In genomic region chr1:37752213-37752582, GRCh38 we compare ENCODE assay signal across 13 cellular contexts. TPM values are rescaled to one million over a fixed set of nuclear protein-coding genes. Genes with fewer than 3 reads are reported as not detected.
DNase-seq lines count a peak whose midpoint lies in the region; ATAC-seq, FAIRE-seq and TF ChIP-seq lines count a peak whose summit lies in the region.
"Had no signal": no experiment of that assay in that cellular context is flagged by ENCODE, and none has a peak within 500 bp of the region (broad histone marks: within the 10 kb centered on the region; RNA-seq: fewer than 3 reads in every experiment).

No MANE protein-coding gene starts in this region.

- H3K27me3 Mint-ChIP-seq in Calu3 (ENCODE audit: unreplicated experiment) (no peaks in the 10 kb centered on the region), MCF 10A (ENCODE audit: insufficient read depth, unreplicated experiment) (peaks cover 13% of the 10 kb centered on the region)
- peaks cover 21 to 64% (median 42%) of the 10 kb centered on the region in 5 donors for H3K27me3 Mint-ChIP-seq in naive thymus-derived CD8-positive, alpha-beta T cell

- peak; percentile 12 for DNase-seq in Calu3
- DNase-seq in MM.1S, result no peak
- no peak for DNase-seq in MCF 10A (ENCODE audit: unreplicated experiment)
- no peak for DNase-seq in naive thymus-derived CD8-positive, alpha-beta T cell
- no peak for DNase-seq in islet precursor cell
- DNase-seq in pons (ENCODE audit: low spot score), result no peak
- DNase-seq in D721Med (ENCODE audit: insufficient read length, low spot score), result no peak
- DNase-seq: NCI-H2081 treated with DMSO at 0.1 percent for 48 hours had no signal

- H3K27me3 ChIP-seq in MM.1S (replicated peaks; ENCODE audit: insufficient read depth, low read length), result peaks cover 19% of the 10 kb centered on the region

- peak overlapping the region; percentile 54; the same call in 1 of the 2 replicates for H2AFZ ChIP-seq in MM.1S (ENCODE audit: low read length)

- intact Hi-C loops in Calu3 (cut with micrococcal nuclease; ENCODE audit: unreplicated experiment) (no loop called here), MCF 10A (cut with micrococcal nuclease) (no loop called here)

- H3K79me2 ChIP-seq in MM.1S (ENCODE audit: low read length), result no peaks in the 10 kb centered on the region

- TF ChIP-seq CTCF in Calu3 (IDR thresholded peaks at IDR 0.05; ENCODE audit: unreplicated experiment) (no peak), MM.1S (IDR thresholded peaks at IDR 0.05; ENCODE audit: low read length) (no peak), MCF 10A (IDR thresholded peaks at IDR 0.05; ENCODE audit: unreplicated experiment) (no peak), D721Med (IDR thresholded peaks at IDR 0.05; ENCODE audit: insufficient read depth, missing control alignments) (no peak)

- POLR2A ChIA-PET in MCF 10A (lab: Yijun Ruan, JAX), result interaction anchor here (0.6 kb wide), 1 partner anchor 10 kb away, joined by 3 read pairs; no protein-coding TSS in a partner anchor
- POLR2A ChIA-PET in naive thymus-derived CD8-positive, alpha-beta T cell (lab: Charles Lee), result no interaction called here

- no peaks in the 10 kb centered on the region for H3F3A ChIP-seq in MM.1S (ENCODE audit: insufficient read depth, low read length)

- no peak for FAIRE-seq in D721Med (lab: Jason Lieb, UNC)

- no peak for ATAC-seq in naive thymus-derived CD8-positive, alpha-beta T cell
- no peak for ATAC-seq in GM19395 (IDR thresholded peaks at IDR 0.05; ENCODE audit: unreplicated experiment)

- peak overlapping the region; percentile 67 for H3K4me2 ChIP-seq in MM.1S (ENCODE audit: low read depth, low read length)

- H3K36me3 ChIP-seq in MM.1S (replicated peaks; ENCODE audit: insufficient read depth, low read length), result no peaks in the 10 kb centered on the region
- H3K36me3 ChIP-seq: ascending aorta, gastroesophageal sphincter had no signal

- H3K9me2 ChIP-seq in MM.1S (replicated peaks; ENCODE audit: insufficient read depth, low read length), result no peaks in the 10 kb centered on the region

- H3K27ac Mint-ChIP-seq in Calu3 (ENCODE audit: unreplicated experiment), result peak overlapping the region; percentile 50
- H3K27ac Mint-ChIP-seq in MCF 10A (ENCODE audit: low read depth, unreplicated experiment), result no peak overlapping the region
- H3K27ac Mint-ChIP-seq in naive thymus-derived CD8-positive, alpha-beta T cell, result no peak overlapping the region

- no peaks in the 10 kb centered on the region for H3K4me1 Mint-ChIP-seq in Calu3 (ENCODE audit: low read depth, unreplicated experiment)
- H3K4me1 Mint-ChIP-seq in MCF 10A (ENCODE audit: insufficient read depth, unreplicated experiment), result no peaks in the 10 kb centered on the region
- H3K4me1 Mint-ChIP-seq in naive thymus-derived CD8-positive, alpha-beta T cell, result peaks cover 5 to 14% (median 7%) of the 10 kb centered on the region in 4 donors

- H3K27ac ChIP-seq in MM.1S (ENCODE audit: low read length), result no peak overlapping the region
- H3K27ac ChIP-seq: ascending aorta, gastroesophageal sphincter had no signal

- CTCF ChIA-PET in Calu3 (lab: Charles Lee) (no interaction called here), MCF 10A (lab: Yijun Ruan, JAX) (no interaction called here)

- peak overlapping the region; percentile 61 for H3K4me3 ChIP-seq in MM.1S (ENCODE audit: low read length)

- H3K4me3 Mint-ChIP-seq in Calu3 (ENCODE audit: low read depth, unreplicated experiment), result peak overlapping the region; percentile 81
- peak overlapping the region; percentile 54 for H3K4me3 Mint-ChIP-seq in MCF 10A (ENCODE audit: unreplicated experiment)
- H3K4me3 Mint-ChIP-seq in naive thymus-derived CD8-positive, alpha-beta T cell, result peak overlapping the region; percentile 55 to 81 (median 72)

- H3K36me3 Mint-ChIP-seq in Calu3 (ENCODE audit: insufficient read depth, unreplicated experiment) (peaks cover 22% of the 10 kb centered on the region), MCF 10A (ENCODE audit: insufficient read depth, unreplicated experiment) (no peaks in the 10 kb centered on the region)
- H3K36me3 Mint-ChIP-seq in naive thymus-derived CD8-positive, alpha-beta T cell, result peaks cover 0 to 2% (median 2%) of the 10 kb centered on the region in 3 donors

- no TSS peak for BruUV-seq in Calu3 (replicated peaks; lab: Mats Ljungman, UMichigan)
- BruUV-seq in MCF 10A (replicated peaks; lab: Mats Ljungman, UMichigan), result no TSS peak

- H3K4me1 ChIP-seq in MM.1S (ENCODE audit: low read length), result peaks cover 4% of the 10 kb centered on the region; the same call in 1 of the 2 replicates
- H3K4me1 ChIP-seq: ascending aorta had no signal

- no peak overlapping the region; the same call in 1 of the 2 replicates for H3K9ac ChIP-seq in MM.1S (ENCODE audit: low read length)

- H3K9me3 ChIP-seq in MM.1S (replicated peaks; ENCODE audit: insufficient read depth, low read length), result no peaks in the 10 kb centered on the region

- H3K9me3 Mint-ChIP-seq in Calu3 (ENCODE audit: low read depth, unreplicated experiment) (no peaks in the 10 kb centered on the region), MCF 10A (ENCODE audit: unreplicated experiment) (no peaks in the 10 kb centered on the region)
- peaks cover 0 to 3% (median 0%) of the 10 kb centered on the region in 9 donors for H3K9me3 Mint-ChIP-seq in naive thymus-derived CD8-positive, alpha-beta T cell

- H4K20me1 ChIP-seq in MM.1S (ENCODE audit: insufficient read depth, low read length), result no peaks in the 10 kb centered on the region

RNA-seq across cellular contexts. Expression of gene EPHA10, which starts 12.7 kb away (rescaled TPM):
- total RNA-seq in Calu3 (2022), result 7.8 and 10.7 TPM in 2 replicates
- 0.74 and 1.0 TPM in 2 replicates for total RNA-seq in MCF 10A (2022)
- total RNA-seq in naive thymus-derived CD8-positive, alpha-beta T cell, result not detected
- polyA plus RNA-seq in naive thymus-derived CD8-positive, alpha-beta T cell, result not detected
- total RNA-seq: osteoblast; T-helper 1 cell treated with Interleukin-12 subunit alpha and Interleukin-12 subunit beta and Interleukin-4 antibody, amounts not matched to agents 30 ng/mL and 1 ng/mL, for 36 hours had no signal

RNA-seq across cellular contexts. Expression of gene MANEAL, which starts 41.4 kb away (rescaled TPM):
- total RNA-seq in Calu3 (2022) (28.1 and 28.6 TPM in 2 replicates), MCF 10A (2022) (11.6 and 12.3 TPM in 2 replicates)
- total RNA-seq in naive thymus-derived CD8-positive, alpha-beta T cell, result 1 to 10 TPM; 1.0 to 1.1 TPM
- polyA plus RNA-seq in naive thymus-derived CD8-positive, alpha-beta T cell, result 1 to 10 TPM in 2 of 3 donors, under 1 TPM in 1; 0.23 to 1.4 (median 1.0) TPM

RNA-seq across cellular contexts. Expression of gene C1orf122, which starts 55.4 kb away (rescaled TPM):
- total RNA-seq in Calu3 (2022), result 41.3 and 43.6 TPM in 2 replicates
- 72.4 and 81.5 TPM in 2 replicates for total RNA-seq in MCF 10A (2022)
- 10 to 100 TPM; 15.1 to 16.4 TPM for total RNA-seq in naive thymus-derived CD8-positive, alpha-beta T cell
- 10 to 100 TPM; 28.5 to 30.5 (median 29.2) TPM for polyA plus RNA-seq in naive thymus-derived CD8-positive, alpha-beta T cell

RNA-seq across cellular contexts. Expression of gene YRDC, which starts 55.8 kb away (rescaled TPM):
- total RNA-seq in Calu3 (2022) (18.6 and 18.8 TPM in 2 replicates), MCF 10A (2022) (40.4 and 41.5 TPM in 2 replicates)
- total RNA-seq in naive thymus-derived CD8-positive, alpha-beta T cell, result 10 to 100 TPM; 16.6 to 18.5 TPM
- 10 to 100 TPM; 14.8 to 34.3 (median 23.0) TPM for polyA plus RNA-seq in naive thymus-derived CD8-positive, alpha-beta T cell

RNA-seq across cellular contexts. Expression of gene CDCA8, which starts 59.9 kb away (rescaled TPM):
- total RNA-seq in Calu3 (2022), result 33.2 and 34.5 TPM in 2 replicates
- 17.3 and 21.8 TPM in 2 replicates for total RNA-seq in MCF 10A (2022)
- total RNA-seq in naive thymus-derived CD8-positive, alpha-beta T cell, result 1 to 10 TPM; 1.0 to 1.4 TPM
- polyA plus RNA-seq in naive thymus-derived CD8-positive, alpha-beta T cell, result 1 to 10 TPM in 1 of 3 donors, under 1 TPM in 2; 0.40 to 2.0 (median 0.54) TPM
